ENCODE assay signal across 19 cellular contexts in the genomic region with DNA sequence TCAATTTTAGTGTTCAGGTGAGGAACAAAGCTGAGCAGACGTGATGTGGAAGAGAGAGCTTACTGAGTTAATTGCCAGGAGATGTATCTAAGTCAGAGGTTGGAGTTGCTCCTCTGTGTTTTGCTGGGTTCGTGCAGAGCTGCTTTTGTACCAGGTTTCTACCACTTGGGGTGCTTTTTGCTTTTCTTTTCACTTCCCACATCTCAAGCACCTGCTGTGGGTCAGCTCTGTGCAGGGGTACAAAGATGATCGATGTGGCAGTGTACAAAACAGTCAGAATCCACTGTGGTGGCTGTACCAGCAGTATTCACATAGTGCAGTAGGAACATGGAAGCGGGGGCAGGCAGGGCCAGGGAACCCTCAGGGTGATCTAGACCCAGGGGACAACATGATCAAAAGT. TPM values are rescaled to one million over a fixed set of nuclear protein-coding genes. Genes with fewer than 3 reads are reported as not detected.
DNase-seq lines count a peak whose midpoint lies in the region; ATAC-seq, FAIRE-seq and TF ChIP-seq lines count a peak whose summit lies in the region.
"Had no signal": no experiment of that assay in that cellular context is flagged by ENCODE, and none has a peak within 500 bp of the region (broad histone marks: within the 10 kb centered on the region; RNA-seq: fewer than 3 reads in every experiment).

No MANE protein-coding gene starts in this region.

- no peak overlapping the region for H2AK5ac ChIP-seq in IMR-90 (ENCODE audit: low read depth, low read length)

- no peak overlapping the region for H3K18ac ChIP-seq in IMR-90 (ENCODE audit: low read depth, low read length)

- H4K5ac ChIP-seq in IMR-90 (ENCODE audit: low read depth, low read length), result no peak overlapping the region

- H3K4me3 Mint-ChIP-seq in activated CD8-positive, alpha-beta T cell treated with anti-CD3 and anti-CD28 coated beads for 36 hours, result no peak overlapping the region
- no peak overlapping the region for H3K4me3 Mint-ChIP-seq in activated CD8-positive, alpha-beta T cell treated with anti-CD3 and anti-CD28 coated beads, Interleukin-2, amount 10 ng/mL, durations not matched to agents 7 days and 5 days
- H3K4me3 Mint-ChIP-seq: CD4-positive, alpha-beta memory T cell had no signal

- peak overlapping the region; percentile 0 for H3K27ac Mint-ChIP-seq in activated CD8-positive, alpha-beta T cell treated with anti-CD3 and anti-CD28 coated beads for 36 hours
- H3K27ac Mint-ChIP-seq in activated CD8-positive, alpha-beta T cell treated with anti-CD3 and anti-CD28 coated beads, Interleukin-2, amount 10 ng/mL, durations not matched to agents 7 days and 5 days, result no peak overlapping the region

- H3K36me3 ChIP-seq in IMR-90 (ENCODE audit: control insufficient read depth, insufficient read depth, low read length) (peaks cover 23% of the 10 kb centered on the region), GM12878 (ENCODE audit: control insufficient read depth in 2 of 2, insufficient read depth in 2 of 2, low read length in 1 of 2) (peaks cover 3 to 9% of the 10 kb centered on the region in 2 experiments)

- no peak for TF ChIP-seq CTCF in activated CD8-positive, alpha-beta T cell treated with anti-CD3 and anti-CD28 coated beads for 36 hours (IDR thresholded peaks at IDR 0.05)
- TF ChIP-seq CTCF in IMR-90 (conservative IDR thresholded peaks at IDR 0.05; ENCODE audit: low read depth, low read length) (no peak), GM12878 (IDR thresholded peaks at IDR 0.05 in 2 of 3, conservative IDR thresholded peaks at IDR 0.05 in 1 of 3; ENCODE audit: control insufficient read depth in 2 of 3, extremely low read depth in 1 of 3, insufficient read depth in 1 of 3, low read depth in 3 of 3, low read length in 3 of 3) (0 out of 6 replicates have a peak, but pooled peaks of 1 of the 3 experiments have one; percentile 14)

- H4K20me1 ChIP-seq in IMR-90 (ENCODE audit: insufficient read depth, low read length), result no peaks in the 10 kb centered on the region
- H4K20me1 ChIP-seq in GM12878 (ENCODE audit: control insufficient read depth, insufficient read depth), result no peaks in the 10 kb centered on the region

- peaks cover 5% of the 10 kb centered on the region for H3K79me2 ChIP-seq in GM12878 (ENCODE audit: control insufficient read depth, insufficient read depth, low read length)

- no peak overlapping the region for H4K91ac ChIP-seq in IMR-90 (ENCODE audit: insufficient read depth, low read depth, low read length)

- in situ Hi-C loops in IMR-90 (cut with MboI; ENCODE audit: low sequenced_read_pairs) (no loop called here), GM12878 (cut with MboI) (no loop called here)

- H3K79me1 ChIP-seq in IMR-90 (ENCODE audit: low read depth in 1 of 2, low read length in 2 of 2), result peaks cover 23 to 48% of the 10 kb centered on the region in 2 experiments

- no peaks in the 10 kb centered on the region for H3K9me1 ChIP-seq in IMR-90 (ENCODE audit: insufficient read depth, low read length)

- H3K4me2 ChIP-seq in IMR-90 (ENCODE audit: low read depth, low read length) (no peak overlapping the region), GM12878 (ENCODE audit: control insufficient read depth, insufficient read depth) (no peak overlapping the region)

- H3K4me3 ChIP-seq in IMR-90 (ENCODE audit: insufficient read depth, low read depth, low read length), result no peak overlapping the region
- H3K4me3 ChIP-seq in GM12878, result no peak overlapping the region
- H3K4me3 ChIP-seq: MG63 had no signal

- no peak overlapping the region for H2BK20ac ChIP-seq in IMR-90 (ENCODE audit: low read depth, low read length)

- TF ChIP-seq RAD21 in IMR-90 (IDR thresholded peaks at IDR 0.05; ENCODE audit: low read length), result no peak
- TF ChIP-seq RAD21 in GM12878 (IDR thresholded peaks at IDR 0.05; ENCODE audit: insufficient read depth, low read depth, low read length), result 0 out of 2 replicates have a peak, but pooled peaks have one; percentile 9

- H2BK15ac ChIP-seq in IMR-90 (ENCODE audit: low read depth, low read length), result no peak overlapping the region

- FAIRE-seq in GM12878 (lab: Jason Lieb, UNC) (no peak), RCC 7860 (lab: Jason Lieb, UNC) (no peak)

- H2BK5ac ChIP-seq in IMR-90 (ENCODE audit: low read depth, low read length, poor library complexity, severe bottlenecking), result no peak overlapping the region

- H3K27me3 ChIP-seq in IMR-90 (ENCODE audit: control insufficient read depth, insufficient read depth, low read length) (no peaks in the 10 kb centered on the region), GM12878 (replicated peaks in 1 of 2; ENCODE audit: control insufficient read depth in 2 of 2, insufficient read depth in 2 of 2, low read length in 1 of 2) (no peaks in the 10 kb centered on the region)
- H3K27me3 ChIP-seq: BE2C, MG63 had no signal

- no peaks in the 10 kb centered on the region; the same call in 1 of the 2 replicates for H3K4me1 ChIP-seq in IMR-90 (ENCODE audit: control insufficient read depth, insufficient read depth, low read length)
- H3K4me1 ChIP-seq in GM12878 (ENCODE audit: control insufficient read depth, insufficient read depth, low read length), result no peaks in the 10 kb centered on the region; the same call in 1 of the 2 replicates

- intact Hi-C loops in activated CD8-positive, alpha-beta T cell treated with anti-CD3 and anti-CD28 coated beads for 36 hours (cut with micrococcal nuclease), result no loop called here
- intact Hi-C loops in IMR-90 (cut with micrococcal nuclease) (no loop called here), GM12878 (cut with micrococcal nuclease; ENCODE audit: unreplicated experiment) (no loop called here), sciatic nerve (cut with DNase I) (no loop called here)

- no peak overlapping the region for H3K56ac ChIP-seq in IMR-90 (ENCODE audit: extremely low read depth, insufficient read depth, low read length)

- H3K23ac ChIP-seq in IMR-90 (ENCODE audit: low read depth, low read length), result no peak overlapping the region

- no peaks in the 10 kb centered on the region for H3K27me3 Mint-ChIP-seq in activated CD8-positive, alpha-beta T cell treated with anti-CD3 and anti-CD28 coated beads for 36 hours
- H3K27me3 Mint-ChIP-seq in activated CD8-positive, alpha-beta T cell treated with anti-CD3 and anti-CD28 coated beads, Interleukin-2, amount 10 ng/mL, durations not matched to agents 7 days and 5 days (ENCODE audit: low read depth), result no peaks in the 10 kb centered on the region
- H3K27me3 Mint-ChIP-seq: CD4-positive, alpha-beta memory T cell had no signal

- H3K4me1 Mint-ChIP-seq in activated CD8-positive, alpha-beta T cell treated with anti-CD3 and anti-CD28 coated beads for 36 hours (ENCODE audit: low read depth), result peaks cover 14% of the 10 kb centered on the region
- peaks cover 25% of the 10 kb centered on the region for H3K4me1 Mint-ChIP-seq in activated CD8-positive, alpha-beta T cell treated with anti-CD3 and anti-CD28 coated beads, Interleukin-2, amount 10 ng/mL, durations not matched to agents 7 days and 5 days (ENCODE audit: low read depth)

- peaks cover 13% of the 10 kb centered on the region for H3K36me3 Mint-ChIP-seq in activated CD8-positive, alpha-beta T cell treated with anti-CD3 and anti-CD28 coated beads for 36 hours (ENCODE audit: low read depth)
- peaks cover 19% of the 10 kb centered on the region for H3K36me3 Mint-ChIP-seq in activated CD8-positive, alpha-beta T cell treated with anti-CD3 and anti-CD28 coated beads, Interleukin-2, amount 10 ng/mL, durations not matched to agents 7 days and 5 days (ENCODE audit: low read depth)

- no TSS peak for BruUV-seq in IMR-90 (replicated peaks; lab: Mats Ljungman, UMichigan)
- no TSS peak for BruUV-seq in GM12878 (replicated peaks; lab: Mats Ljungman, UMichigan)

- no peak overlapping the region for H2BK120ac ChIP-seq in IMR-90 (ENCODE audit: low read depth, low read length)

- TF ChIP-seq EP300 in GM12878 (IDR thresholded peaks at IDR 0.05; ENCODE audit: borderline replicate concordance in 1 of 2, control insufficient read depth in 1 of 2, low read depth in 2 of 2, low read length in 2 of 2), result no peak

- RAD21 ChIA-PET in GM12878 (lab: Charles Lee; ENCODE audit: unreplicated experiment), result interaction anchor here (1.0 kb wide), 1 partner anchor 14 kb away, joined by 5 read pairs; no protein-coding TSS in a partner anchor

- H2AFZ ChIP-seq in IMR-90 (replicated peaks; ENCODE audit: low read length, poor library complexity) (peak overlapping the region; percentile 29), GM12878 (ENCODE audit: control insufficient read depth, low read depth, low read length) (no peak overlapping the region)

- ATAC-seq in activated CD8-positive, alpha-beta T cell treated with anti-CD3 and anti-CD28 coated beads for 36 hours, result no peak
- no peak for ATAC-seq in activated CD8-positive, alpha-beta T cell treated with anti-CD3 and anti-CD28 coated beads, Interleukin-2, amount 10 ng/mL, durations not matched to agents 7 days and 5 days
- ATAC-seq in IMR-90 (ENCODE audit: low read depth) (no peak), GM12878 (peak; percentile 66), sciatic nerve (no peak)

- peak overlapping the region; percentile 39 for H2AK9ac ChIP-seq in IMR-90 (replicated peaks; ENCODE audit: low read depth, low read length, poor library complexity)

- no peaks in the 10 kb centered on the region for H3K9me3 ChIP-seq in IMR-90 (ENCODE audit: control insufficient read depth, insufficient read depth, low read length)
- no peaks in the 10 kb centered on the region for H3K9me3 ChIP-seq in GM12878 (replicated peaks; ENCODE audit: control insufficient read depth, insufficient read depth, low read length)
- H3K9me3 ChIP-seq: BE2C, MG63 had no signal

- dilution Hi-C loops in IMR-90 (cut with HindIII; ENCODE audit: low sequenced_read_pairs, unreplicated experiment), result no loop called here

- POLR2A ChIA-PET in activated CD8-positive, alpha-beta T cell treated with anti-CD3 and anti-CD28 coated beads for 36 hours (lab: Charles Lee), result interaction anchor here (0.8 to 1.9 kb wide), 6 partner anchors 8 to 28 kb away, joined by 3 to 4 read pairs (median 3); no protein-coding TSS in a partner anchor
- POLR2A ChIA-PET in activated CD8-positive, alpha-beta T cell treated with anti-CD3 and anti-CD28 coated beads, Interleukin-2, amount 10 ng/mL, durations not matched to agents 7 days and 5 days (lab: Charles Lee), result interaction anchor here (1.1 kb wide), 1 partner anchor 8 kb away, joined by 4 read pairs; no protein-coding TSS in a partner anchor
- POLR2A ChIA-PET in IMR-90 (lab: Charles Lee; ENCODE audit: unreplicated experiment), result no interaction called here
- POLR2A ChIA-PET in GM12878 (lab: Charles Lee), result interaction anchor here (0.6 to 1.2 kb wide), 4 partner anchors 18 to 46 kb away, joined by 3 to 4 read pairs (median 4); no protein-coding TSS in a partner anchor

- SMC1A ChIA-PET in GM12878 (lab: Charles Lee; ENCODE audit: uncharacterized antibody, unreplicated experiment), result interaction anchor here (0.6 to 1.3 kb wide), 3 partner anchors 10 to 22 kb away, joined by 3 read pairs; no protein-coding TSS in a partner anchor

- TF ChIP-seq POLR2A in IMR-90 (IDR thresholded peaks at IDR 0.05; ENCODE audit: low read depth, low read length) (no peak), GM12878 (IDR thresholded peaks at IDR 0.05; ENCODE audit: low read depth, low read length) (no peak)

- CTCF ChIA-PET in activated CD8-positive, alpha-beta T cell treated with anti-CD3 and anti-CD28 coated beads for 36 hours (lab: Charles Lee), result interaction anchor here (1.0 kb wide), 1 partner anchor 28 kb away, joined by 3 read pairs; no protein-coding TSS in a partner anchor
- CTCF ChIA-PET in activated CD8-positive, alpha-beta T cell treated with anti-CD3 and anti-CD28 coated beads, Interleukin-2, amount 10 ng/mL, durations not matched to agents 7 days and 5 days (lab: Charles Lee), result interaction anchor here (1.1 to 1.4 kb wide), 3 partner anchors 13 to 49 kb away, joined by 3 to 4 read pairs (median 3); no protein-coding TSS in a partner anchor
- CTCF ChIA-PET in IMR-90 (lab: Yijun Ruan, JAX) (no interaction called here), GM12878 (lab: Yijun Ruan, JAX) (interaction anchor here (0.9 to 1.4 kb wide), 6 partner anchors 27 to 97 kb away, joined by 3 to 6 read pairs (median 4); a partner anchor contains a TSS)

- WGBS in IMR-90 (ENCODE audit: extremely low coverage in 2 of 2, insufficient read length in 1 of 2), 2 experiments, result 80% methylated on average over 1 of the region's 4 CpGs; no CpG with 5 or more reads in 1 of the 2 experiments
- WGBS in GM12878 (ENCODE audit: insufficient coverage, insufficient replicate concordance, low lambda C conversion rate, missing lambda C conversion rate), result 78% methylated on average over 4 of the region's 4 CpGs

- no peak overlapping the region for H4K8ac ChIP-seq in IMR-90 (ENCODE audit: low read depth in 2 of 2, low read length in 2 of 2)

- H3K4ac ChIP-seq in IMR-90 (ENCODE audit: low read depth, low read length), result no peak overlapping the region

- no peak overlapping the region for H3K14ac ChIP-seq in IMR-90 (replicated peaks; ENCODE audit: low read depth, low read length)

- no peaks in the 10 kb centered on the region for H3K9me3 Mint-ChIP-seq in activated CD8-positive, alpha-beta T cell treated with anti-CD3 and anti-CD28 coated beads for 36 hours
- H3K9me3 Mint-ChIP-seq in activated CD8-positive, alpha-beta T cell treated with anti-CD3 and anti-CD28 coated beads, Interleukin-2, amount 10 ng/mL, durations not matched to agents 7 days and 5 days (ENCODE audit: insufficient read depth), result no peaks in the 10 kb centered on the region
- H3K9me3 Mint-ChIP-seq: CD4-positive, alpha-beta memory T cell had no signal

- no peak for DNase-seq in activated CD8-positive, alpha-beta T cell treated with anti-CD3 and anti-CD28 coated beads for 36 hours
- DNase-seq in activated CD8-positive, alpha-beta T cell treated with anti-CD3 and anti-CD28 coated beads, Interleukin-2, amount 10 ng/mL, durations not matched to agents 7 days and 5 days, result no peak
- DNase-seq in IMR-90 (no peak), GM12878 (ENCODE audit: low read depth, low spot score) (no peak), sciatic nerve (ENCODE audit: low spot score) (peak; percentile 10), HUDEP-2 (lab: John Stamatoyannopoulos, UW; ENCODE audit: unreplicated experiment in 76 of 76) (no peak), RCC 7860 (ENCODE audit: low spot score) (no peak), NCI-H2196 treated with DMSO at 0.1 percent for 48 hours (lab: John Stamatoyannopoulos, UW; ENCODE audit: unreplicated experiment) (no peak)
- DNase-seq: BE2C; Calu3; CD4-positive, alpha-beta memory T cell; GOT3; MG63; NCI-H1092; NCI-H2081 treated with DMSO at 0.1 percent for 48 hours; NCI-H2227 treated with DMSO at 0.1 percent for 48 hours; NCI-H524; SIG-M5 had no signal

- H3K9ac ChIP-seq in IMR-90 (ENCODE audit: low read depth, low read length), result no peak overlapping the region
- H3K9ac ChIP-seq in GM12878 (ENCODE audit: control insufficient read depth, insufficient read depth, low read length), result no peak overlapping the region

- no peak overlapping the region for H3K27ac ChIP-seq in IMR-90 (ENCODE audit: insufficient read depth, low read length)
- H3K27ac ChIP-seq in GM12878 (ENCODE audit: control insufficient read depth, insufficient read depth), result no peak overlapping the region
- H3K27ac ChIP-seq: 22Rv1 had no signal

RNA-seq across cellular contexts. Expression of a gene that starts 14.8 kb away (rescaled TPM):
- total RNA-seq in activated CD8-positive, alpha-beta T cell treated with anti-CD3 and anti-CD28 coated beads for 36 hours, result 10 to 100 TPM; 26.4 to 26.6 TPM
- total RNA-seq in activated CD8-positive, alpha-beta T cell treated with anti-CD3 and anti-CD28 coated beads, Interleukin-2, amount 10 ng/mL, durations not matched to agents 7 days and 5 days, result 10 to 100 TPM; 30.2 to 31.0 TPM
- total RNA-seq in IMR-90 (2012; rRNA removed) (15.4 and 15.8 TPM in 2 replicates), GM12878 (2014; rRNA removed) (26.7 and 32.6 TPM in 2 replicates), GM12878 (2014; rRNA removed; fragmentation: Illumina TruSeq; extraction: Trizol) (23.8 and 25.9 TPM in 2 replicates), GM12878 (2021) (32.2 and 34.5 TPM in 2 replicates), sciatic nerve (41.4 TPM)
- polyA plus RNA-seq in IMR-90 (2012; rRNA removed) (16.9 and 17.3 TPM in 2 replicates), GM12878 (2011; rRNA removed) (30.8 and 33.2 TPM in 2 replicates), GM12878 (2014; fragmentation: Illumina TruSeq; extraction: Trizol) (25.2 and 26.9 TPM in 2 replicates), GM12878 (2014; fragmentation: Nextera tagmentation; extraction: Ambion mirVana) (10 to 100 TPM in 1 of 2 experiments, 1 to 10 TPM in 1; 8.9 to 11.9 TPM), GM12878 (2014; rRNA removed) (29.7 and 31.1 TPM in 2 replicates), GM12878 (2016; fragmentation: Nextera tagmentation; extraction: Ambion mirVana) (10 to 100 TPM; 27.6 to 27.8 TPM)
- polyA plus RNA-seq in IMR-90 (2012; cell fraction: cytosol; rRNA removed), result 14.3 and 21.3 TPM in 2 replicates
- 35.1 and 41.8 TPM in 2 replicates for polyA plus RNA-seq in IMR-90 (2012; cell fraction: nucleus; rRNA removed; ENCODE audit: low replicate concordance)
- total RNA-seq in GM12878 (2013; cell fraction: nucleolus; rRNA removed), result 197 and 212 TPM in 2 replicates
- polyA plus RNA-seq in GM12878 (2011; ENCODE audit: low read depth), result 6.2 TPM
- 17.2 and 20.1 TPM in 2 replicates for polyA plus RNA-seq in GM12878 (2011; cell fraction: cytosol; rRNA removed)
- 36.8 and 48.3 TPM in 2 replicates for polyA plus RNA-seq in GM12878 (2011; cell fraction: nucleus; rRNA removed)
- polyA plus RNA-seq in GM12878 (2012), result 18.8 and 20.3 TPM in 2 replicates
- polyA minus RNA-seq in GM12878 (2011; rRNA and poly(A)+ RNA removed), result 48.5 and 52.4 TPM in 2 replicates
- 11.5 and 12.8 TPM in 2 replicates for polyA minus RNA-seq in GM12878 (2011; cell fraction: cytosol; rRNA and poly(A)+ RNA removed)
- 41.1 and 51.5 TPM in 2 replicates for polyA minus RNA-seq in GM12878 (2011; cell fraction: nucleus; rRNA and poly(A)+ RNA removed)

RNA-seq across cellular contexts. Expression of a gene that starts 34.4 kb away (rescaled TPM):
- total RNA-seq in activated CD8-positive, alpha-beta T cell treated with anti-CD3 and anti-CD28 coated beads for 36 hours, result 10 to 100 TPM; 43.4 to 50.7 TPM
- total RNA-seq in activated CD8-positive, alpha-beta T cell treated with anti-CD3 and anti-CD28 coated beads, Interleukin-2, amount 10 ng/mL, durations not matched to agents 7 days and 5 days, result 10 to 100 TPM; 52.2 to 56.9 TPM
- 18.9 and 21.9 TPM in 2 replicates for total RNA-seq in IMR-90 (2012; rRNA removed)
- 19.9 and 28.7 TPM in 2 replicates for polyA plus RNA-seq in IMR-90 (2012; rRNA removed)
- polyA plus RNA-seq in IMR-90 (2012; cell fraction: cytosol; rRNA removed), result 34.6 and 48.4 TPM in 2 replicates
- 51.9 and 143 TPM in 2 replicates for polyA plus RNA-seq in IMR-90 (2012; cell fraction: nucleus; rRNA removed; ENCODE audit: low replicate concordance)
- total RNA-seq in GM12878 (2013; cell fraction: nucleolus; rRNA removed), result 12.0 and 15.1 TPM in 2 replicates
- total RNA-seq in GM12878 (2014; rRNA removed), result 32.6 and 43.2 TPM in 2 replicates
- 8.7 and 9.2 TPM in 2 replicates for total RNA-seq in GM12878 (2014; rRNA removed; fragmentation: Illumina TruSeq; extraction: Trizol)
- 38.5 and 41.1 TPM in 2 replicates for total RNA-seq in GM12878 (2021)
- 8.1 TPM for polyA plus RNA-seq in GM12878 (2011; ENCODE audit: low read depth)
- polyA plus RNA-seq in GM12878 (2011; rRNA removed), result 4.0 and 8.4 TPM in 2 replicates
- 15.1 and 25.3 TPM in 2 replicates for polyA plus RNA-seq in GM12878 (2011; cell fraction: cytosol; rRNA removed)
- 30.2 and 35.7 TPM in 2 replicates for polyA plus RNA-seq in GM12878 (2011; cell fraction: nucleus; rRNA removed)
- 18.6 and 22.4 TPM in 2 replicates for polyA plus RNA-seq in GM12878 (2012)
- polyA plus RNA-seq in GM12878 (2014; fragmentation: Illumina TruSeq; extraction: Trizol), result 0.25 and 3.6 TPM in 2 replicates
- polyA plus RNA-seq in GM12878 (2014; fragmentation: Nextera tagmentation; extraction: Ambion mirVana), result 1 to 10 TPM in 1 of 2 experiments, under 1 TPM in 1; 0.21 to 5.9 TPM
- 34.2 and 40.8 TPM in 2 replicates for polyA plus RNA-seq in GM12878 (2014; rRNA removed)
- polyA plus RNA-seq in GM12878 (2016; fragmentation: Nextera tagmentation; extraction: Ambion mirVana), result 10 to 100 TPM; 38.1 to 43.8 TPM
- 5.0 and 16.4 TPM in 2 replicates for polyA minus RNA-seq in GM12878 (2011; rRNA and poly(A)+ RNA removed)
- 9.8 and 15.2 TPM in 2 replicates for polyA minus RNA-seq in GM12878 (2011; cell fraction: cytosol; rRNA and poly(A)+ RNA removed)
- polyA minus RNA-seq in GM12878 (2011; cell fraction: nucleus; rRNA and poly(A)+ RNA removed), result 9.7 TPM in 2 replicates
- total RNA-seq in sciatic nerve, result 23.7 TPM

RNA-seq across cellular contexts. Expression of a gene that starts 44.8 kb away (rescaled TPM):
- total RNA-seq in activated CD8-positive, alpha-beta T cell treated with anti-CD3 and anti-CD28 coated beads for 36 hours, result 100 to 1,000 TPM; 136 to 144 TPM
- 100 to 1,000 TPM; 234 to 249 TPM for total RNA-seq in activated CD8-positive, alpha-beta T cell treated with anti-CD3 and anti-CD28 coated beads, Interleukin-2, amount 10 ng/mL, durations not matched to agents 7 days and 5 days
- total RNA-seq in IMR-90 (2012; rRNA removed) (under 0.01 TPM in 1 of 2 replicates, not detected in the other), GM12878 (2014; rRNA removed) (37.9 and 45.2 TPM in 2 replicates), GM12878 (2014; rRNA removed; fragmentation: Illumina TruSeq; extraction: Trizol) (10.0 and 10.3 TPM in 2 replicates), GM12878 (2021) (58.6 and 63.9 TPM in 2 replicates), sciatic nerve (30.9 TPM)
- polyA plus RNA-seq in IMR-90 (2012; rRNA removed) (0.31 and 0.52 TPM in 2 replicates), GM12878 (2011; rRNA removed) (9.2 and 15.5 TPM in 2 replicates), GM12878 (2014; fragmentation: Illumina TruSeq; extraction: Trizol) (4.0 and 14.4 TPM in 2 replicates), GM12878 (2014; fragmentation: Nextera tagmentation; extraction: Ambion mirVana) (1 to 10 TPM in 1 of 2 experiments, under 1 TPM in 1; 0.32 to 1.6 TPM), GM12878 (2014; rRNA removed) (37.1 and 46.0 TPM in 2 replicates), GM12878 (2016; fragmentation: Nextera tagmentation; extraction: Ambion mirVana) (10 to 100 TPM; 34.9 to 37.4 TPM)
- 0.14 and 1.0 TPM in 2 replicates for polyA plus RNA-seq in IMR-90 (2012; cell fraction: cytosol; rRNA removed)
- polyA plus RNA-seq in IMR-90 (2012; cell fraction: nucleus; rRNA removed; ENCODE audit: low replicate concordance), result 2.1 and 4.2 TPM in 2 replicates
- 128 and 142 TPM in 2 replicates for total RNA-seq in GM12878 (2013; cell fraction: nucleolus; rRNA removed)
- 46.6 TPM for polyA plus RNA-seq in GM12878 (2011; ENCODE audit: low read depth)
- polyA plus RNA-seq in GM12878 (2011; cell fraction: cytosol; rRNA removed), result 11.1 and 15.5 TPM in 2 replicates
- 157 and 179 TPM in 2 replicates for polyA plus RNA-seq in GM12878 (2011; cell fraction: nucleus; rRNA removed)
- 42.6 and 46.6 TPM in 2 replicates for polyA plus RNA-seq in GM12878 (2012)
- polyA minus RNA-seq in GM12878 (2011; rRNA and poly(A)+ RNA removed), result 12.5 and 23.1 TPM in 2 replicates
- 9.7 and 12.6 TPM in 2 replicates for polyA minus RNA-seq in GM12878 (2011; cell fraction: cytosol; rRNA and poly(A)+ RNA removed)
- 47.1 and 66.4 TPM in 2 replicates for polyA minus RNA-seq in GM12878 (2011; cell fraction: nucleus; rRNA and poly(A)+ RNA removed)

RNA-seq across cellular contexts. Expression of a gene that starts 55.7 kb away (rescaled TPM):
- 10 to 100 TPM; 54.4 to 58.5 TPM for total RNA-seq in activated CD8-positive, alpha-beta T cell treated with anti-CD3 and anti-CD28 coated beads for 36 hours
- 10 to 100 TPM; 64.3 to 68.6 TPM for total RNA-seq in activated CD8-positive, alpha-beta T cell treated with anti-CD3 and anti-CD28 coated beads, Interleukin-2, amount 10 ng/mL, durations not matched to agents 7 days and 5 days
- 7.8 and 9.0 TPM in 2 replicates for total RNA-seq in IMR-90 (2012; rRNA removed)
- 35.5 and 36.7 TPM in 2 replicates for polyA plus RNA-seq in IMR-90 (2012; rRNA removed)
- 28.5 and 41.3 TPM in 2 replicates for polyA plus RNA-seq in IMR-90 (2012; cell fraction: cytosol; rRNA removed)
- polyA plus RNA-seq in IMR-90 (2012; cell fraction: nucleus; rRNA removed; ENCODE audit: low replicate concordance), result 54.3 and 84.4 TPM in 2 replicates
- total RNA-seq in GM12878 (2013; cell fraction: nucleolus; rRNA removed), result 24.5 and 27.7 TPM in 2 replicates
- 26.0 and 28.4 TPM in 2 replicates for total RNA-seq in GM12878 (2014; rRNA removed)
- total RNA-seq in GM12878 (2014; rRNA removed; fragmentation: Illumina TruSeq; extraction: Trizol), result 11.8 and 12.1 TPM in 2 replicates
- total RNA-seq in GM12878 (2021), result 53.9 and 56.4 TPM in 2 replicates
- polyA plus RNA-seq in GM12878 (2011; ENCODE audit: low read depth), result 45.2 TPM
- polyA plus RNA-seq in GM12878 (2011; rRNA removed), result 12.7 and 18.6 TPM in 2 replicates
- polyA plus RNA-seq in GM12878 (2011; cell fraction: cytosol; rRNA removed), result 18.8 and 21.9 TPM in 2 replicates
- polyA plus RNA-seq in GM12878 (2011; cell fraction: nucleus; rRNA removed), result 60.2 and 65.4 TPM in 2 replicates
- polyA plus RNA-seq in GM12878 (2012), result 80.3 and 82.1 TPM in 2 replicates
- polyA plus RNA-seq in GM12878 (2014; fragmentation: Illumina TruSeq; extraction: Trizol), result 40.8 and 53.4 TPM in 2 replicates
- polyA plus RNA-seq in GM12878 (2014; fragmentation: Nextera tagmentation; extraction: Ambion mirVana), result 1 to 10 TPM; 1.5 to 3.0 TPM
- 26.6 and 30.9 TPM in 2 replicates for polyA plus RNA-seq in GM12878 (2014; rRNA removed)
- polyA plus RNA-seq in GM12878 (2016; fragmentation: Nextera tagmentation; extraction: Ambion mirVana), result 10 to 100 TPM; 49.8 to 57.3 TPM
- polyA minus RNA-seq in GM12878 (2011; rRNA and poly(A)+ RNA removed), result 20.7 and 21.9 TPM in 2 replicates
- 11.9 and 13.1 TPM in 2 replicates for polyA minus RNA-seq in GM12878 (2011; cell fraction: cytosol; rRNA and poly(A)+ RNA removed)
- polyA minus RNA-seq in GM12878 (2011; cell fraction: nucleus; rRNA and poly(A)+ RNA removed), result 21.2 and 23.5 TPM in 2 replicates
- 156 TPM for total RNA-seq in sciatic nerve

Comparison
In these comparisons a context has a peak if more than half of its experiments do, and no peak if none do; other contexts are left out.
1. RNA of a gene that starts 44.8 kb away (total RNA-seq): 234 to 249 TPM in activated CD8-positive, alpha-beta T cell treated with anti-CD3 and anti-CD28 coated beads, Interleukin-2, amount 10 ng/mL, durations not matched to agents 7 days and 5 days, 136 to 144 TPM in activated CD8-positive, alpha-beta T cell treated with anti-CD3 and anti-CD28 coated beads for 36 hours, 10.0 to 142 TPM in GM12878 and 30.9 TPM in sciatic nerve (single experiment); under 0.01 TPM in IMR-90; every median in the first group is over 10 times any median in the second.